Comparison of ENCODE assay signal across 2 cellular contexts in genomic region chr1:209080170-209080781, GRCh38.
A peak's percentile ranks its signal among the peaks of the same experiment; 100 is the strongest.
TF ChIP-seq lines count a peak whose summit lies in the region.

No MANE protein-coding gene starts in this region.

TF ChIP-seq in A549, 52 proteins besides CTCF, POLR2A, EP300 and RAD21 (continued from another document):
- TF ChIP-seq BCL3 (IDR thresholded peaks at IDR 0.05) (peak; percentile 55; the same call in 1 of the 3 replicates), BHLHE40 (IDR thresholded peaks at IDR 0.05; ENCODE audit: low read depth, low read length) (no peak), RNF2 (IDR thresholded peaks at IDR 0.05; ENCODE audit: borderline replicate concordance, low read depth) (no peak), EHF (CRISPR knock-in tag; IDR thresholded peaks at IDR 0.05) (no peak), HDAC2 (IDR thresholded peaks at IDR 0.05) (no peak), CBX8 (IDR thresholded peaks at IDR 0.05) (no peak), MAZ (IDR thresholded peaks at IDR 0.05; ENCODE audit: borderline replicate concordance, low read depth, low read length) (no peak), MYC (IDR thresholded peaks at IDR 0.05; ENCODE audit: borderline replicate concordance, low read length) (no peak), HES2 (IDR thresholded peaks at IDR 0.05) (0 out of 2 replicates have a peak, but pooled peaks have one; percentile 31), ATOH8 (CRISPR knock-in tag; IDR thresholded peaks at IDR 0.05; ENCODE audit: low read depth) (no peak), E2F6 (IDR thresholded peaks at IDR 0.05; ENCODE audit: borderline replicate concordance, low read depth) (no peak), CHD2 (IDR thresholded peaks at IDR 0.05; ENCODE audit: low read length, partially characterized antibody) (no peak), MAFK (IDR thresholded peaks at IDR 0.05; ENCODE audit: partially characterized antibody) (no peak), KDM5A (IDR thresholded peaks at IDR 0.05) (no peak), JUN (IDR thresholded peaks at IDR 0.05) (peak; percentile 66 to 67; a peak in 3 of 5 replicates), JUNB (IDR thresholded peaks at IDR 0.05) (peak; percentile 71), TFCP2L1 (CRISPR knock-in tag; IDR thresholded peaks at IDR 0.05) (no peak), RCOR1 (IDR thresholded peaks at IDR 0.05; ENCODE audit: low read depth, low read length) (no peak), HOXA7 (CRISPR knock-in tag; IDR thresholded peaks at IDR 0.05) (no peak), MAX (IDR thresholded peaks at IDR 0.05) (0 out of 2 replicates have a peak, but pooled peaks have one; percentile 16), SMC3 (IDR thresholded peaks at IDR 0.05) (peak; percentile 14; the same call in 1 of the 3 replicates), ESRRA (IDR thresholded peaks at IDR 0.05; ENCODE audit: borderline replicate concordance, low read length) (no peak), EHMT2 (IDR thresholded peaks at IDR 0.05; ENCODE audit: low read depth) (no peak), FOSL2 (IDR thresholded peaks at IDR 0.05) (peak; percentile 52; the same call in 1 of the 2 replicates), FOSL2 (CRISPR knock-in tag; IDR thresholded peaks at IDR 0.05) (peak; percentile 31; the same call in 1 of the 2 replicates), NPAS2 (CRISPR knock-in tag; IDR thresholded peaks at IDR 0.05; ENCODE audit: borderline replicate concordance) (no peak), FOXS1 (CRISPR knock-in tag; IDR thresholded peaks at IDR 0.05) (no peak), CEBPB (IDR thresholded peaks at IDR 0.05) (peak; percentile 60 to 67; a peak in 3 of 4 replicates), HMGXB4 (CRISPR knock-in tag; IDR thresholded peaks at IDR 0.05; ENCODE audit: borderline replicate concordance) (no peak), GATA3 (IDR thresholded peaks at IDR 0.05; ENCODE audit: borderline replicate concordance) (peak; percentile 57; the same call in 1 of the 2 replicates), CHD4 (IDR thresholded peaks at IDR 0.05; ENCODE audit: borderline replicate concordance) (no peak), RARB (CRISPR knock-in tag; IDR thresholded peaks at IDR 0.05) (no peak), ZNF302 (CRISPR knock-in tag; IDR thresholded peaks at IDR 0.05) (no peak)

TF ChIP-seq in GM23338, 12 proteins besides CTCF, POLR2A, EP300 and RAD21 (continued from another document):
- no peak for TF ChIP-seq ZNF462 (CRISPR knock-in tag; IDR thresholded peaks at IDR 0.05)
